In genomic region chr5:32193591-32193990, GRCh38 we compare ENCODE assay signal across 8 cellular contexts. TPM values are rescaled to one million over a fixed set of nuclear protein-coding genes. Genes with fewer than 3 reads are reported as not detected.
DNase-seq lines count a peak whose midpoint lies in the region; ATAC-seq and TF ChIP-seq lines count a peak whose summit lies in the region.

No MANE protein-coding gene starts in this region.

- H3K9me3 Mint-ChIP-seq in natural killer cell treated with Interleukin-12 subunit alpha and Interleukin-12 subunit beta and Interleukin-15 and Interleukin-18, amount 100 ng/mL, for 72 hours, result no peaks in the 10 kb centered on the region

- peaks cover 5 to 6% of the 10 kb centered on the region in 2 donors for H3K4me1 Mint-ChIP-seq in natural killer cell treated with Interleukin-12 subunit alpha and Interleukin-12 subunit beta and Interleukin-15 and Interleukin-18, amount 100 ng/mL, for 72 hours (ENCODE audit: low read depth in 2 of 2)

- no peak for TF ChIP-seq CTCF in VCaP (conservative IDR thresholded peaks at IDR 0.05)
- no peak for TF ChIP-seq CTCF in tibial artery (IDR thresholded peaks at IDR 0.05)

- H3K4me3 Mint-ChIP-seq in natural killer cell treated with Interleukin-12 subunit alpha and Interleukin-12 subunit beta and Interleukin-15 and Interleukin-18, amount 100 ng/mL, for 72 hours, result no peak overlapping the region

- DNase-seq in AML-193 (lab: John Stamatoyannopoulos, UW), result peak; percentile 96 to 97
- peak; percentile 50 for DNase-seq in HCEC 1CT
- DNase-seq in NCI-H2029 (lab: John Stamatoyannopoulos, UW), result peak; percentile 94
- peak; percentile 85 for DNase-seq in iris pigment epithelial cell (ENCODE audit: low read depth)
- DNase-seq in tibial artery, result peak; percentile 89 to 95
- no peak for DNase-seq in natural killer cell treated with Interleukin-12 subunit alpha and Interleukin-12 subunit beta and Interleukin-15 and Interleukin-18, amount 100 ng/mL, for 72 hours (ENCODE audit: low spot score)
- DNase-seq in iPS-NIHi11 (ENCODE audit: low spot score), result no peak

- H3K4me3 ChIP-seq in tibial artery, result peak overlapping the region; percentile 17 to 28

- H3K27ac ChIP-seq in VCaP (peak overlapping the region; percentile 93), tibial artery (peak overlapping the region; percentile 49 to 50)

- no peaks in the 10 kb centered on the region for H3K9me3 ChIP-seq in tibial artery

- peaks cover 0 to 14% (median 9%) of the 10 kb centered on the region in 4 donors for H3K4me1 ChIP-seq in tibial artery

- no peaks in the 10 kb centered on the region for H3K36me3 Mint-ChIP-seq in natural killer cell treated with Interleukin-12 subunit alpha and Interleukin-12 subunit beta and Interleukin-15 and Interleukin-18, amount 100 ng/mL, for 72 hours

- peaks cover 9 to 14% of the 10 kb centered on the region in 2 donors for H3K27me3 Mint-ChIP-seq in natural killer cell treated with Interleukin-12 subunit alpha and Interleukin-12 subunit beta and Interleukin-15 and Interleukin-18, amount 100 ng/mL, for 72 hours

- H3K27ac Mint-ChIP-seq in natural killer cell treated with Interleukin-12 subunit alpha and Interleukin-12 subunit beta and Interleukin-15 and Interleukin-18, amount 100 ng/mL, for 72 hours, result no peak overlapping the region

- no peaks in the 10 kb centered on the region for H3K27me3 ChIP-seq in tibial artery

- H3K36me3 ChIP-seq in tibial artery, result no peaks in the 10 kb centered on the region

- intact Hi-C loops in tibial artery (cut with DNase I; ENCODE audit: low total_unique reads), result no loop called here

- no peak for ATAC-seq in natural killer cell treated with Interleukin-12 subunit alpha and Interleukin-12 subunit beta and Interleukin-15 and Interleukin-18, amount 100 ng/mL, for 72 hours

RNA-seq across cellular contexts. Expression of gene GOLPH3, which starts 19.5 kb away (rescaled TPM):
- total RNA-seq in natural killer cell treated with Interleukin-12 subunit alpha and Interleukin-12 subunit beta and Interleukin-15 and Interleukin-18, amount 100 ng/mL, for 72 hours, result 10 to 100 TPM; 72.5 to 86.7 TPM

Comparison
In these comparisons a context has a peak if more than half of its experiments do, and no peak if none do; other contexts are left out.
1. DNase-seq: peak in AML-193 (2 of 2), HCEC 1CT (single experiment), NCI-H2029 (single experiment), iris pigment epithelial cell (single experiment) and tibial artery (2 of 2); none in natural killer cell treated with Interleukin-12 subunit alpha and Interleukin-12 subunit beta and Interleukin-15 and Interleukin-18, amount 100 ng/mL, for 72 hours (single experiment) and iPS-NIHi11 (single experiment).